ENCODE assay signal across 8 cellular contexts in genomic region chr14:68285421-68286179, GRCh38.
DNase-seq lines count a peak whose midpoint lies in the region; ATAC-seq, FAIRE-seq and TF ChIP-seq lines count a peak whose summit lies in the region.

No MANE protein-coding gene starts in this region.

- no peaks in the 10 kb centered on the region for H3K36me3 ChIP-seq in BLaER1 treated with 17β-estradiol and CSF1 and Interleukin-3, amounts not matched to agents 10 nM and 100 nM
- H3K36me3 ChIP-seq in Loucy (ENCODE audit: insufficient read depth, low read length), result no peaks in the 10 kb centered on the region
- H3K36me3 ChIP-seq in trophoblast cell (ENCODE audit: control insufficient read depth in 1 of 2, insufficient read depth in 2 of 2, low read length in 2 of 2), result no peaks in the 10 kb centered on the region

- peaks cover 77 to 91% (median 81%) of the 10 kb centered on the region in 10 experiments for H3K4me1 ChIP-seq in BLaER1 treated with 17β-estradiol and CSF1 and Interleukin-3, amounts not matched to agents 10 nM and 100 nM
- H3K4me1 ChIP-seq in Loucy (ENCODE audit: insufficient read depth, low read length, poor library complexity, severe bottlenecking), result peaks cover 73% of the 10 kb centered on the region
- peaks cover 0 to 9% of the 10 kb centered on the region in 2 experiments for H3K4me1 ChIP-seq in trophoblast cell (ENCODE audit: control insufficient read depth in 1 of 2, insufficient read depth in 2 of 2, low read length in 2 of 2)

- H3K27ac ChIP-seq in BLaER1 treated with 17β-estradiol and CSF1 and Interleukin-3, amounts not matched to agents 10 nM and 100 nM, result peak overlapping the region; percentile 84 to 100 (median 99)
- H3K27ac ChIP-seq in trophoblast cell (ENCODE audit: low read depth, low read length), result no peak overlapping the region

- no peak overlapping the region for H2AFZ ChIP-seq in Loucy (ENCODE audit: low read length)
- no peak overlapping the region for H2AFZ ChIP-seq in trophoblast cell (ENCODE audit: insufficient read depth, low read length, poor library complexity)

- peak overlapping the region; percentile 84 to 95 (median 89) for H3K4me2 ChIP-seq in BLaER1 treated with 17β-estradiol and CSF1 and Interleukin-3, amounts not matched to agents 10 nM and 100 nM
- H3K4me2 ChIP-seq in Loucy (ENCODE audit: low read depth, low read length, poor library complexity, severe bottlenecking) (peak overlapping the region; percentile 62), trophoblast cell (ENCODE audit: low read length) (no peak overlapping the region)

- no peaks in the 10 kb centered on the region for H3K9me3 Mint-ChIP-seq in activated T-cell treated with anti-CD3 and anti-CD28 coated beads, Interleukin-2, amount 50 U/mL, for 72 hours

- no peak overlapping the region for H3K23ac ChIP-seq in trophoblast cell (ENCODE audit: low read length)

- H3K4me3 Mint-ChIP-seq in activated T-cell treated with anti-CD3 and anti-CD28 coated beads, Interleukin-2, amount 50 U/mL, for 72 hours, result peak overlapping the region; percentile 67 to 86

- H2BK120ac ChIP-seq in trophoblast cell (ENCODE audit: insufficient read depth, low read length, poor library complexity), result no peak overlapping the region

- TF ChIP-seq POLR2A in H54 (IDR thresholded peaks at IDR 0.05; ENCODE audit: low read depth, low read length), result no peak

- H2BK12ac ChIP-seq in trophoblast cell (ENCODE audit: low read length), result peak overlapping the region; percentile 95

- FAIRE-seq in H54 (lab: Jason Lieb, UNC), result no peak

- no peak overlapping the region for H3K14ac ChIP-seq in trophoblast cell (ENCODE audit: low read length)

- H4K12ac ChIP-seq in trophoblast cell (ENCODE audit: low read depth, low read length), result no peak overlapping the region

- H4K20me1 ChIP-seq in BLaER1 treated with 17β-estradiol and CSF1 and Interleukin-3, amounts not matched to agents 10 nM and 100 nM, result no peaks in the 10 kb centered on the region
- no peaks in the 10 kb centered on the region for H4K20me1 ChIP-seq in Loucy (ENCODE audit: insufficient read depth, low read length, poor library complexity, severe bottlenecking)

- peak overlapping the region; percentile 41 for H3K4ac ChIP-seq in trophoblast cell (ENCODE audit: low read depth, low read length)

- peaks cover 0 to 2% of the 10 kb centered on the region in 2 donors for H3K36me3 Mint-ChIP-seq in activated T-cell treated with anti-CD3 and anti-CD28 coated beads, Interleukin-2, amount 50 U/mL, for 72 hours (ENCODE audit: insufficient read depth in 2 of 2)

- H3K27me3 ChIP-seq in BLaER1 treated with 17β-estradiol and CSF1 and Interleukin-3, amounts not matched to agents 10 nM and 100 nM, result no peaks in the 10 kb centered on the region
- H3K27me3 ChIP-seq in Loucy (ENCODE audit: insufficient read depth, low read length, poor library complexity, severe bottlenecking) (no peaks in the 10 kb centered on the region), trophoblast cell (ENCODE audit: insufficient read depth, low read length) (no peaks in the 10 kb centered on the region)

- peaks cover 30% of the 10 kb centered on the region for H3F3A ChIP-seq in Loucy (ENCODE audit: low read depth)

- peak overlapping the region; percentile 4 for H2AK5ac ChIP-seq in trophoblast cell (ENCODE audit: low read length)

- no peaks in the 10 kb centered on the region for H3K79me2 ChIP-seq in Loucy (ENCODE audit: insufficient read depth, low read length)
- H3K79me2 ChIP-seq in trophoblast cell (ENCODE audit: control insufficient read depth, insufficient read depth, low read length, poor library complexity), result no peaks in the 10 kb centered on the region

- no CpG with 5 or more reads among the region's 11 CpGs for WGBS in trophoblast cell (ENCODE audit: extremely low coverage, insufficient coverage, insufficient read length)

- peak overlapping the region in 4 of 10 experiments; percentile 2 to 20 (median 12); a peak in 6 of 20 replicates for H3K4me3 ChIP-seq in BLaER1 treated with 17β-estradiol and CSF1 and Interleukin-3, amounts not matched to agents 10 nM and 100 nM
- peak overlapping the region; percentile 45 for H3K4me3 ChIP-seq in Loucy (ENCODE audit: low read length, poor library complexity, severe bottlenecking)
- no peak overlapping the region for H3K4me3 ChIP-seq in trophoblast cell (ENCODE audit: low read depth, low read length)

- no peaks in the 10 kb centered on the region for H3K9me2 ChIP-seq in Loucy (replicated peaks; ENCODE audit: low read depth, low read length)

- H3K9ac ChIP-seq in BLaER1 treated with 17β-estradiol and CSF1 and Interleukin-3, amounts not matched to agents 10 nM and 100 nM, result peak overlapping the region; percentile 67 to 94 (median 89)
- H3K9ac ChIP-seq in Loucy (ENCODE audit: low read depth, low read length, poor library complexity, severe bottlenecking) (peak overlapping the region; percentile 76), trophoblast cell (ENCODE audit: low read length) (no peak overlapping the region)

- peak overlapping the region; percentile 95 for H3K27ac Mint-ChIP-seq in activated T-cell treated with anti-CD3 and anti-CD28 coated beads, Interleukin-2, amount 50 U/mL, for 72 hours

- peaks cover 67% of the 10 kb centered on the region for H3K4me1 Mint-ChIP-seq in activated T-cell treated with anti-CD3 and anti-CD28 coated beads, Interleukin-2, amount 50 U/mL, for 72 hours (ENCODE audit: low read depth)

- TF ChIP-seq CTCF in Loucy (conservative IDR thresholded peaks at IDR 0.05; ENCODE audit: low read length), result no peak

- H3K9me3 ChIP-seq in BLaER1 treated with 17β-estradiol and CSF1 and Interleukin-3, amounts not matched to agents 10 nM and 100 nM (replicated peaks in 1 of 11), result no peaks in the 10 kb centered on the region; a peak in 1 of 22 replicates
- H3K9me3 ChIP-seq in Loucy (ENCODE audit: insufficient read depth, low read depth, low read length), result no peaks in the 10 kb centered on the region
- no peaks in the 10 kb centered on the region for H3K9me3 ChIP-seq in trophoblast cell (ENCODE audit: insufficient read depth, low read depth, low read length)

- H3K79me1 ChIP-seq in trophoblast cell (ENCODE audit: low read length), result peaks cover 25% of the 10 kb centered on the region

- DNase-seq in activated T-cell treated with anti-CD3 and anti-CD28 coated beads, Interleukin-2, amount 50 U/mL, for 72 hours, result peak; percentile 65 to 74
- DNase-seq in trophoblast cell (no peak), H54 (ENCODE audit: insufficient read length, low spot score) (no peak), SHP77 (lab: John Stamatoyannopoulos, UW) (no peak), COLO829 (ENCODE audit: low spot score) (no peak), left lobe of liver (ENCODE audit: low spot score) (no peak)

- no peak overlapping the region for H2BK5ac ChIP-seq in trophoblast cell (ENCODE audit: low read depth, low read length, poor library complexity)

- H3K18ac ChIP-seq in trophoblast cell (ENCODE audit: low read length), result peak overlapping the region; percentile 73

- H3K27me3 Mint-ChIP-seq in activated T-cell treated with anti-CD3 and anti-CD28 coated beads, Interleukin-2, amount 50 U/mL, for 72 hours (ENCODE audit: low read depth), result no peaks in the 10 kb centered on the region

- peak overlapping the region; percentile 64 for H4K91ac ChIP-seq in trophoblast cell (ENCODE audit: low read depth, low read length)

- no peak overlapping the region for H4K8ac ChIP-seq in trophoblast cell (ENCODE audit: low read depth, low read length)

- peak; percentile 67 to 79 for ATAC-seq in activated T-cell treated with anti-CD3 and anti-CD28 coated beads, Interleukin-2, amount 50 U/mL, for 72 hours (replicated peaks in 1 of 2)
- ATAC-seq in left lobe of liver, result no peak

Comparison
In these comparisons a context has a peak if more than half of its experiments do, and no peak if none do; other contexts are left out.
1. DNase-seq: peak in activated T-cell treated with anti-CD3 and anti-CD28 coated beads, Interleukin-2, amount 50 U/mL, for 72 hours (2 of 2); none in trophoblast cell (0 of 2), H54 (single experiment), SHP77 (0 of 2), COLO829 (single experiment) and left lobe of liver (single experiment).